ENCODE assay signal across 7 cellular contexts in the genomic region with DNA sequence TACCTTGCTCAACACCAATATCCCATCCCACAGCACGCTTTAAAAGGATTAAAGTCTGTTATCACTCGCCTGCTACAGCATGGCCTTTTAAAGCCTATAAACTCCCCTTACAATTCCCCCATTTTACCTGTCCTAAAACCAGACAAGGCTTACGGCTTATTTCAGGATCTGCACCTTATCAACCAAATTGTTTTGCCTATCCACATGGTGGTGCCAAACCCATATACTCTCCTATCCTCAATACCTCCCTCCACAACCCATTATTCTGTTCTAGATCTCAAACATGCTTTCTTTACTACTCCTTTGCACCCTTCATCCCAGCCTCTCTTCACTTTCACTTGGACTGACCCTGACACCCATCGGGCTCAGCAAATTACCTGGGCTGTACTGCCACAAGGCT.
DNase-seq lines count a peak whose midpoint lies in the region; ATAC-seq, FAIRE-seq and TF ChIP-seq lines count a peak whose summit lies in the region.
"Not testable (repeated sequence)": the region's sequence is repeated elsewhere in the genome, so short reads cannot be mapped to it uniquely, and the experiment has no call there.

No MANE protein-coding gene starts in this region.

- not testable (repeated sequence) for H2BK15ac ChIP-seq in H1 (ENCODE audit: low read length)

- not testable (repeated sequence) for H3K56ac ChIP-seq in H1 (replicated peaks; ENCODE audit: insufficient read length, low read depth, low read length)

- not testable (repeated sequence) for TF ChIP-seq EP300 in H1 (IDR thresholded peaks at IDR 0.05; ENCODE audit: borderline replicate concordance in 1 of 2, low read depth in 2 of 2, low read length in 2 of 2)

- POLR2A ChIA-PET in H1 (lab: Charles Lee; ENCODE audit: partially characterized antibody), result not testable (repeated sequence)

- not testable (repeated sequence) for H4K20me1 ChIP-seq in H1 (replicated peaks in 1 of 2; ENCODE audit: control insufficient read depth in 1 of 2, insufficient read depth in 2 of 2, low read length in 2 of 2)

- not testable (repeated sequence) for FAIRE-seq in H1 (lab: Jason Lieb, UNC)

- peak; percentile 18; the same call in 1 of the 2 replicates for TF ChIP-seq CTCF in LNCaP clone FGC (IDR thresholded peaks at IDR 0.05; ENCODE audit: control insufficient read depth, extremely low read depth, insufficient read depth)
- TF ChIP-seq CTCF in RWPE2 (IDR thresholded peaks at IDR 0.05; ENCODE audit: poor library complexity, severe bottlenecking), result peak; percentile 31
- TF ChIP-seq CTCF in H1 (IDR thresholded peaks at IDR 0.05; ENCODE audit: control extremely low read depth in 1 of 3, insufficient read depth in 1 of 3, low read depth in 1 of 3, low read length in 3 of 3), result not testable (repeated sequence)
- peak; percentile 63 for TF ChIP-seq CTCF in foreskin keratinocyte (conservative IDR thresholded peaks at IDR 0.05)

- not testable (repeated sequence) for H3K18ac ChIP-seq in H1 (ENCODE audit: extremely low read depth, low read length)

- H3K4me1 ChIP-seq in RWPE2 (ENCODE audit: insufficient read depth, poor library complexity, severe bottlenecking); H1 (replicated peaks in 1 of 4; ENCODE audit: control insufficient read depth in 3 of 4, insufficient read depth in 4 of 4, low read length in 3 of 4); foreskin keratinocyte: not testable (repeated sequence)

- H3K14ac ChIP-seq in H1 (ENCODE audit: insufficient read length), result not testable (repeated sequence)

- not testable (repeated sequence) for H3K9ac ChIP-seq in H1 (replicated peaks in 1 of 4; ENCODE audit: extremely low read depth in 1 of 4, low read depth in 3 of 4, low read length in 3 of 4)

- H3K79me2 ChIP-seq in H1 (ENCODE audit: control insufficient read depth in 1 of 2, insufficient read depth in 2 of 2, low read length in 2 of 2), result not testable (repeated sequence)

- H2BK120ac ChIP-seq in H1 (replicated peaks; ENCODE audit: low read depth, low read length), result not testable (repeated sequence)

- WGBS in H1 (ENCODE audit: extremely low coverage in 1 of 2, insufficient coverage in 1 of 2, insufficient read length in 1 of 2, insufficient replicate concordance in 2 of 2, low coverage in 1 of 2, low lambda C conversion rate in 2 of 2, missing lambda C conversion rate in 1 of 2), 2 experiments, result 86% methylated on average over 4 of the region's 4 CpGs; no CpG with 5 or more reads in 1 of the 2 experiments

- not testable (repeated sequence) for H2BK5ac ChIP-seq in H1 (ENCODE audit: low read depth, low read length)

- CTCF ChIA-PET in H1 (lab: Charles Lee; ENCODE audit: partially characterized antibody), result not testable (repeated sequence)

- H3K23ac ChIP-seq in H1 (ENCODE audit: insufficient read length), result not testable (repeated sequence)

- not testable (repeated sequence) for H3K79me1 ChIP-seq in H1 (ENCODE audit: low read depth, low read length)

- H3K27me3 ChIP-seq in RWPE2 (ENCODE audit: insufficient read depth, poor library complexity, severe bottlenecking); H1 (replicated peaks in 1 of 4; ENCODE audit: control insufficient read depth in 3 of 4, extremely low read depth in 1 of 4, insufficient read depth in 3 of 4, low read length in 3 of 4); foreskin keratinocyte: not testable (repeated sequence)

- TF ChIP-seq POLR2A in H1 (IDR thresholded peaks at IDR 0.05; ENCODE audit: control extremely low read depth in 1 of 2, low read depth in 2 of 2, low read length in 2 of 2), result not testable (repeated sequence)

- H4K91ac ChIP-seq in H1 (replicated peaks; ENCODE audit: insufficient read length, low read length), result not testable (repeated sequence)

- not testable (repeated sequence) for H3K4me3 ChIP-seq in LNCaP clone FGC (ENCODE audit: low read depth, low read length); RWPE2 (ENCODE audit: severe bottlenecking); H1 (ENCODE audit: extremely low read depth in 1 of 4, insufficient read depth in 2 of 4, low read depth in 3 of 4, low read length in 4 of 4)

- H4K8ac ChIP-seq in H1 (ENCODE audit: extremely low read depth, insufficient read depth, low read length), result not testable (repeated sequence)

- not testable (repeated sequence) for H3K23me2 ChIP-seq in H1 (ENCODE audit: low read depth, low read length)

- not testable (repeated sequence) for H3K9me3 ChIP-seq in RWPE2 (ENCODE audit: severe bottlenecking); H1 (ENCODE audit: insufficient read depth in 2 of 2, low read depth in 1 of 2, low read length in 1 of 2)

- H2BK20ac ChIP-seq in H1 (ENCODE audit: low read length), result not testable (repeated sequence)

- H2AFZ ChIP-seq in H1 (ENCODE audit: low read length), result not testable (repeated sequence)

- DNase-seq in DMS 273 (lab: John Stamatoyannopoulos, UW; ENCODE audit: unreplicated experiment), result peak; percentile 16
- not testable (repeated sequence) for DNase-seq in LNCaP clone FGC (ENCODE audit: low read depth); RWPE2 (ENCODE audit: low spot score); H1 (ENCODE audit: low read depth in 1 of 2, low spot score in 2 of 2); foreskin keratinocyte
- peak; percentile 60 for DNase-seq in NCI-H82 (lab: John Stamatoyannopoulos, UW)
- DNase-seq in amniotic epithelial cell (ENCODE audit: low read depth), result peak; percentile 3

- not testable (repeated sequence) for H3K36me3 ChIP-seq in RWPE2 (ENCODE audit: low read depth); H1 (ENCODE audit: control insufficient read depth in 2 of 4, insufficient read depth in 4 of 4, low read length in 3 of 4)

- H3K4ac ChIP-seq in H1 (replicated peaks; ENCODE audit: insufficient read length, low read depth, low read length), result not testable (repeated sequence)

- not testable (repeated sequence) for ATAC-seq in RWPE2 (ENCODE audit: low read depth); foreskin keratinocyte

- H2BK12ac ChIP-seq in H1 (ENCODE audit: low read depth, low read length), result not testable (repeated sequence)

- H4K5ac ChIP-seq in H1 (ENCODE audit: insufficient read length, low read depth, low read length), result not testable (repeated sequence)

- not testable (repeated sequence) for H3K4me2 ChIP-seq in H1 (ENCODE audit: insufficient read depth in 1 of 2, low read depth in 2 of 2, low read length in 2 of 2)

- H3K27ac ChIP-seq in RWPE2 (ENCODE audit: poor library complexity, severe bottlenecking); H1 (ENCODE audit: low read depth, low read length); foreskin keratinocyte: not testable (repeated sequence)

- peak; percentile 20 to 21; a peak in 3 of 4 replicates for TF ChIP-seq RAD21 in H1 (IDR thresholded peaks at IDR 0.05 in 1 of 2, conservative IDR thresholded peaks at IDR 0.05 in 1 of 2; ENCODE audit: low read depth in 2 of 2, low read length in 2 of 2)

- not testable (repeated sequence) for H2AK5ac ChIP-seq in H1 (ENCODE audit: low read depth, low read length)
